In the genomic region with DNA sequence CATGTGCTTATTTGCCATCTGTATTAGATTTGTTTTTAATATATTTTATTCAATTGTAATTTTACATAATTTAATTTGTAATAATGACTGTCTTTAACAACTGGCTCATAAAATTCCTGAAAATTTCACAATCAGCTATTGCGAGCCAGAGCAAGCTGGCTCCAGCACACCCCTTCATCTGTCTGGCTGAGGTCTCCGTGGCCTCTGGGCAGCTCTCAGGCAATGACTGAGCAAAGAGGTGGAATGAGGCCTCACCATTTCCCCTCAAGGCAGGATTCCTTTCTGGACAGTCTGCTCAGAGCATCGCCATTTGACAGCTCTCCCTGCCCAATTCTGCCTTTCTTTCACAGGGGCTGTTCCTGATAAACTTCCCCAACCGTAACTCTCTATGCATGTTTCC, we compare ENCODE assay signal across 13 cellular contexts. TPM values are rescaled to one million over a fixed set of nuclear protein-coding genes. Genes with fewer than 3 reads are reported as not detected.
A peak's percentile ranks its signal among the peaks of the same experiment; 100 is the strongest.
DNase-seq lines count a peak whose midpoint lies in the region; FAIRE-seq and TF ChIP-seq lines count a peak whose summit lies in the region.
"Had no signal": no experiment of that assay in that cellular context is flagged by ENCODE, and none has a peak within 500 bp of the region (broad histone marks: within the 10 kb centered on the region; RNA-seq: fewer than 3 reads in every experiment).

No MANE protein-coding gene starts in this region.

- H3K27me3 ChIP-seq in keratinocyte (ENCODE audit: control insufficient read depth, extremely low read depth, insufficient read depth, low read length) (no peaks in the 10 kb centered on the region), subcutaneous abdominal adipose tissue (ENCODE audit: control insufficient read depth in 5 of 5, insufficient read depth in 4 of 5, low read length in 5 of 5) (no peaks in the 10 kb centered on the region), uterus (no peaks in the 10 kb centered on the region), spleen (replicated peaks in 1 of 7) (peaks cover 0 to 19% (median 4%) of the 10 kb centered on the region in 7 donors), neural progenitor cell (peaks cover 29% of the 10 kb centered on the region)

- no peaks in the 10 kb centered on the region for H3F3A ChIP-seq in neural progenitor cell (ENCODE audit: low read depth)

- dilution Hi-C loops in keratinocyte (cut with MboI; ENCODE audit: extremely low pct_ligation_motif_present, low sequenced_read_pairs): no loop called here

- no peak overlapping the region for H3K27ac Mint-ChIP-seq in neural progenitor cell

- H4K20me1 ChIP-seq in keratinocyte (ENCODE audit: control insufficient read depth, extremely low read depth, insufficient read depth, low read length) (no peaks in the 10 kb centered on the region), neural progenitor cell (ENCODE audit: low read depth) (no peaks in the 10 kb centered on the region)

- H2AFZ ChIP-seq in keratinocyte (ENCODE audit: control insufficient read depth, low read length) (no peak overlapping the region), neural progenitor cell (replicated peaks) (no peak overlapping the region)

- H3K4me1 Mint-ChIP-seq in neural progenitor cell: peaks cover 2% of the 10 kb centered on the region

- H3K27ac ChIP-seq in keratinocyte (ENCODE audit: control insufficient read depth, insufficient read depth, low read length) (peak overlapping the region; percentile 48), subcutaneous abdominal adipose tissue (ENCODE audit: low read depth, low read length) (peak overlapping the region; percentile 84), uterus (no peak overlapping the region), spleen (no peak overlapping the region), neural progenitor cell (no peak overlapping the region)
- H3K27ac ChIP-seq: HL-60, suprapubic skin had no signal

- H3K27me3 Mint-ChIP-seq in neural progenitor cell (ENCODE audit: insufficient read depth, low read depth): peaks cover 12% of the 10 kb centered on the region

- H3K4me3 Mint-ChIP-seq in neural progenitor cell: no peak overlapping the region

- peak overlapping the region; percentile 48 for H3K4me2 ChIP-seq in keratinocyte (ENCODE audit: control insufficient read depth, extremely low read depth, insufficient read depth, low read depth, low read length)
- H3K4me2 ChIP-seq in neural progenitor cell: no peak overlapping the region

- no peaks in the 10 kb centered on the region for H3K36me3 ChIP-seq in keratinocyte (ENCODE audit: control insufficient read depth in 2 of 2, extremely low read depth in 1 of 2, insufficient read depth in 2 of 2, low read length in 2 of 2)
- no peaks in the 10 kb centered on the region for H3K36me3 ChIP-seq in subcutaneous abdominal adipose tissue (ENCODE audit: control insufficient read depth in 5 of 5, insufficient read depth in 5 of 5, low read length in 5 of 5)
- no peaks in the 10 kb centered on the region for H3K36me3 ChIP-seq in uterus
- no peaks in the 10 kb centered on the region for H3K36me3 ChIP-seq in spleen
- H3K36me3 ChIP-seq in neural progenitor cell: no peaks in the 10 kb centered on the region
- H3K36me3 ChIP-seq: suprapubic skin had no signal

- H3K79me2 ChIP-seq in keratinocyte (ENCODE audit: control insufficient read depth, insufficient read depth, low read length) (no peaks in the 10 kb centered on the region), neural progenitor cell (ENCODE audit: low read depth) (no peaks in the 10 kb centered on the region)

- WGBS in spleen, 5 donors: 51 to 78% (median 68%) methylated on average over 4 of the region's 4 CpGs

- TF ChIP-seq CTCF in astrocyte of the spinal cord (IDR thresholded peaks at IDR 0.05; ENCODE audit: low read depth, low read length) (no peak), keratinocyte (optimal IDR thresholded peaks at IDR 0.05 in 1 of 3, IDR thresholded peaks at IDR 0.05 in 1 of 3, conservative IDR thresholded peaks at IDR 0.05 in 1 of 3; ENCODE audit: extremely low read depth in 1 of 3, insufficient read depth in 2 of 3, low read length in 3 of 3) (no peak), uterus (IDR thresholded peaks at IDR 0.05) (no peak), spleen (IDR thresholded peaks at IDR 0.05 in 8 of 11, conservative IDR thresholded peaks at IDR 0.05 in 3 of 11) (no peak), neural progenitor cell (IDR thresholded peaks at IDR 0.05) (no peak)

- H3K4me1 ChIP-seq in keratinocyte (ENCODE audit: control insufficient read depth, extremely low read depth, insufficient read depth, low read length): peaks cover 27% of the 10 kb centered on the region
- H3K4me1 ChIP-seq in subcutaneous abdominal adipose tissue (ENCODE audit: control insufficient read depth in 5 of 5, insufficient read depth in 5 of 5, low read length in 5 of 5): peaks cover 0 to 20% (median 18%) of the 10 kb centered on the region in 5 donors
- no peaks in the 10 kb centered on the region for H3K4me1 ChIP-seq in uterus
- no peaks in the 10 kb centered on the region for H3K4me1 ChIP-seq in spleen
- peaks cover 6% of the 10 kb centered on the region for H3K4me1 ChIP-seq in neural progenitor cell

- peaks cover 2% of the 10 kb centered on the region for H3K9me3 Mint-ChIP-seq in neural progenitor cell

- DNase-seq in HPDE6-E6E7 (ENCODE audit: extremely low spot score) (peak; percentile 50), astrocyte of the spinal cord (ENCODE audit: low read depth, low spot score) (peak; percentile 43), keratinocyte (ENCODE audit: low read depth, low spot score) (peak; percentile 69), uterus (no peak), spleen (no peak), neural progenitor cell (ENCODE audit: low spot score) (no peak)
- DNase-seq: activated CD8-positive, alpha-beta memory T cell treated with anti-CD3 and anti-CD28 coated beads, Interleukin-2, amount 50 U/mL, for 4 hours; effector CD8-positive, alpha-beta T cell; midbrain; NCI-H446 had no signal

- FAIRE-seq in keratinocyte (lab: Jason Lieb, UNC): peak; percentile 80

- in situ Hi-C loops in astrocyte of the spinal cord (cut with HindIII; ENCODE audit: low sequenced_read_pairs): no loop called here

- H3K9me1 ChIP-seq in keratinocyte (ENCODE audit: control insufficient read depth, extremely low read depth, insufficient read depth, low read length): no peaks in the 10 kb centered on the region

- intact Hi-C loops in uterus (cut with DNase I; ENCODE audit: low total_unique reads): no loop called here
- intact Hi-C loops in spleen (cut with DNase I; ENCODE audit: low total_unique reads): no loop called here

- peaks cover 2% of the 10 kb centered on the region for H3K36me3 Mint-ChIP-seq in neural progenitor cell

- H3K9me3 ChIP-seq in keratinocyte (ENCODE audit: control insufficient read depth, low read depth, low read length) (no peaks in the 10 kb centered on the region), subcutaneous abdominal adipose tissue (ENCODE audit: control insufficient read depth in 5 of 5, low read length in 5 of 5) (no peaks in the 10 kb centered on the region), uterus (no peaks in the 10 kb centered on the region), spleen (no peaks in the 10 kb centered on the region), neural progenitor cell (ENCODE audit: low read depth) (no peaks in the 10 kb centered on the region)
- H3K9me3 ChIP-seq: suprapubic skin had no signal

- no peak overlapping the region for H3K9ac ChIP-seq in keratinocyte (ENCODE audit: control insufficient read depth, extremely low read depth, insufficient read depth, low read length)
- H3K9ac ChIP-seq in subcutaneous abdominal adipose tissue (ENCODE audit: low read length in 5 of 5): no peak overlapping the region
- no peak overlapping the region for H3K9ac ChIP-seq in neural progenitor cell

- H3K4me3 ChIP-seq in astrocyte of the spinal cord (ENCODE audit: low read depth, low read length) (no peak overlapping the region), keratinocyte (ENCODE audit: control insufficient read depth in 2 of 3, extremely low read depth in 1 of 3, insufficient read depth in 2 of 3, low read depth in 1 of 3, low read length in 3 of 3) (peak overlapping the region in 1 of 3 experiments; percentile 4), subcutaneous abdominal adipose tissue (ENCODE audit: low read depth in 1 of 5, low read length in 5 of 5) (no peak overlapping the region), uterus (no peak overlapping the region), spleen (no peak overlapping the region), neural progenitor cell (no peak overlapping the region)
- H3K4me3 ChIP-seq: suprapubic skin had no signal

- no peak for TF ChIP-seq POLR2A in uterus (IDR thresholded peaks at IDR 0.05)
- no peak for TF ChIP-seq POLR2A in spleen (IDR thresholded peaks at IDR 0.05)

RNA-seq across cellular contexts. Expression of gene KANK4, which starts 5.8 kb away (rescaled TPM):
- polyA plus RNA-seq in keratinocyte (0.92 to 8.5 TPM (median 2.1 TPM) in 3 replicates), spleen (under 1 TPM; 0.11 to 0.70 (median 0.17) TPM)
- 0.95 TPM for polyA plus RNA-seq in keratinocyte (2011; ENCODE audit: low read depth)
- polyA plus RNA-seq in keratinocyte (2011; cell fraction: cytosol; rRNA removed): 2.9 and 3.6 TPM in 2 replicates
- polyA plus RNA-seq in keratinocyte (2011; cell fraction: nucleus; rRNA removed): 7.6 and 8.3 TPM in 2 replicates
- polyA plus RNA-seq in keratinocyte (2012; ENCODE audit: low replicate concordance): 0.96 and 1.2 TPM in 2 replicates
- 1.7 to 11.1 TPM (median 4.2 TPM) in 3 replicates for polyA minus RNA-seq in keratinocyte
- polyA minus RNA-seq in keratinocyte (2011; cell fraction: cytosol; rRNA and poly(A)+ RNA removed): 2.7 TPM
- polyA minus RNA-seq in keratinocyte (2011; cell fraction: nucleus; rRNA and poly(A)+ RNA removed): 8.2 and 13.7 TPM in 2 replicates
- total RNA-seq in uterus (10 to 100 TPM in 1 of 4 donors, not detected in 3; 14.5 TPM), spleen (1 to 10 TPM in 1 of 7 donors, under 1 TPM in 6; 0.20 to 1.3 (median 0.51) TPM), neural progenitor cell (ENCODE audit: low replicate concordance) (0.40 TPM in 1 of 2 replicates, not detected in the other)

Comparison
In these comparisons a context has a peak if more than half of its experiments do, and no peak if none do; other contexts are left out.
1. DNase-seq: peak in HPDE6-E6E7 (single experiment), astrocyte of the spinal cord (single experiment) and keratinocyte (single experiment); none in uterus (0 of 2), spleen (single experiment) and neural progenitor cell (single experiment).
2. H3K27ac ChIP-seq: peak in keratinocyte (single experiment) and subcutaneous abdominal adipose tissue (single experiment); none in uterus (0 of 2), spleen (0 of 8) and neural progenitor cell (single experiment).